In genomic region chr11:76703707-76704106, GRCh38 we compare ENCODE assay signal across 20 cellular contexts. TPM values are rescaled to one million over a fixed set of nuclear protein-coding genes. Genes with fewer than 3 reads are reported as not detected.
"Had no signal": no experiment of that assay in that cellular context is flagged by ENCODE, and none has a peak within 500 bp of the region (broad histone marks: within the 10 kb centered on the region; RNA-seq: fewer than 3 reads in every experiment).

No MANE protein-coding gene starts in this region.

- H3K4me3 Mint-ChIP-seq: activated CD4-positive, alpha-beta memory T cell treated with anti-CD3 and anti-CD28 coated beads, Interleukin-2, amount 10 ng/mL, durations not matched to agents 7 days and 5 days; activated CD4-positive, alpha-beta T cell treated with anti-CD3 and anti-CD28 coated beads for 36 hours; activated naive CD8-positive, alpha-beta T cell treated with anti-CD3 and anti-CD28 coated beads, Interleukin-2, amount 10 ng/mL, durations not matched to agents 7 days and 5 days; activated T-cell treated with anti-CD3 and anti-CD28 coated beads, Interleukin-2, amount 50 U/mL, for 72 hours; T-helper 1 cell treated with Interleukin-12 subunit alpha and Interleukin-12 subunit beta and Interleukin-4 antibody, amounts not matched to agents 30 μg/mL and 1 μg/mL, for 36 hours had no signal

- H3K36me3 Mint-ChIP-seq: activated naive CD8-positive, alpha-beta T cell treated with anti-CD3 and anti-CD28 coated beads, Interleukin-2, amount 10 ng/mL, durations not matched to agents 7 days and 5 days had no signal

- H3K27ac ChIP-seq: adrenal gland, PC-9 had no signal

- H3K4me1 Mint-ChIP-seq: activated CD4-positive, alpha-beta memory T cell treated with anti-CD3 and anti-CD28 coated beads, Interleukin-2, amount 10 ng/mL, durations not matched to agents 7 days and 5 days had no signal

- H3K9me3 ChIP-seq: adrenal gland had no signal

- H3K9me3 Mint-ChIP-seq: activated CD4-positive, alpha-beta memory T cell treated with anti-CD3 and anti-CD28 coated beads, Interleukin-2, amount 10 ng/mL, durations not matched to agents 7 days and 5 days; activated T-helper 2 cell treated with anti-CD3 and anti-CD28 coated beads, Interferon-gamma antibody, Interleukin-2, Interleukin-4, amounts not matched to agents 10 μg/mL and 5 μg/mL and 100 μg/mL, durations not matched to agents 14 hours and 24 hours and 36 hours; T-helper 1 cell treated with Interleukin-12 subunit alpha and Interleukin-12 subunit beta and Interleukin-4 antibody, amounts not matched to agents 30 μg/mL and 1 μg/mL, for 36 hours had no signal

- H3K27me3 ChIP-seq: adrenal gland had no signal

- H3K36me3 ChIP-seq: adrenal gland had no signal

- ATAC-seq: activated CD4-positive, alpha-beta T cell treated with anti-CD3 and anti-CD28 coated beads for 36 hours; activated T-cell treated with anti-CD3 and anti-CD28 coated beads, Interleukin-2, amount 50 U/mL, for 72 hours had no signal

- DNase-seq: activated CD4-positive, alpha-beta memory T cell treated with anti-CD3 and anti-CD28 coated beads, Interleukin-2, amount 10 ng/mL, durations not matched to agents 7 days and 5 days; activated CD4-positive, alpha-beta T cell treated with anti-CD3 and anti-CD28 coated beads for 36 hours; activated CD4-positive, alpha-beta T cell treated with anti-CD3 and anti-CD28 coated beads, Interleukin-2, amount 50 U/mL, for 1 hour; activated CD8-positive, alpha-beta memory T cell treated with anti-CD3 and anti-CD28 coated beads, Interleukin-2, amount 50 U/mL, for 4 hours; activated naive CD4-positive, alpha-beta T cell treated with anti-CD3 and anti-CD28 coated beads, Interleukin-2, amount 50 U/mL, for 16 hours; activated naive CD8-positive, alpha-beta T cell treated with anti-CD3 and anti-CD28 coated beads, Interleukin-2, amount 10 ng/mL, durations not matched to agents 7 days and 5 days; activated T-cell treated with anti-CD3 and anti-CD28 coated beads, Interleukin-2, amount 50 U/mL, for 72 hours; adrenal gland; anterior cingulate cortex; cerebellar nuclear complex; Kasumi-1; NCI-H146; NCI-H187 treated with DMSO at 0.1 percent for 48 hours; NCI-H2081 treated with DMSO at 0.1 percent for 48 hours; NCI-H446; PC-9; SHP77 treated with DMSO at 0.1 percent for 48 hours; T-helper 9 cell had no signal

- H3K27ac Mint-ChIP-seq: activated CD4-positive, alpha-beta memory T cell treated with anti-CD3 and anti-CD28 coated beads, Interleukin-2, amount 10 ng/mL, durations not matched to agents 7 days and 5 days; activated CD4-positive, alpha-beta T cell treated with anti-CD3 and anti-CD28 coated beads for 36 hours; activated naive CD8-positive, alpha-beta T cell treated with anti-CD3 and anti-CD28 coated beads, Interleukin-2, amount 10 ng/mL, durations not matched to agents 7 days and 5 days; activated T-cell treated with anti-CD3 and anti-CD28 coated beads, Interleukin-2, amount 50 U/mL, for 72 hours; activated T-helper 2 cell treated with anti-CD3 and anti-CD28 coated beads, Interferon-gamma antibody, Interleukin-2, Interleukin-4, amounts not matched to agents 10 μg/mL and 5 μg/mL and 100 μg/mL, durations not matched to agents 14 hours and 24 hours and 36 hours; T-helper 1 cell treated with Interleukin-12 subunit alpha and Interleukin-12 subunit beta and Interleukin-4 antibody, amounts not matched to agents 30 μg/mL and 1 μg/mL, for 36 hours had no signal

- H3K4me3 ChIP-seq: adrenal gland, PC-9 had no signal

RNA-seq across cellular contexts. Expression of gene LRRC32, which starts 33.2 kb away (rescaled TPM):
- total RNA-seq: PC-9 had no signal
